34 cellular contexts compared by ENCODE assay signal in the genomic region with DNA sequence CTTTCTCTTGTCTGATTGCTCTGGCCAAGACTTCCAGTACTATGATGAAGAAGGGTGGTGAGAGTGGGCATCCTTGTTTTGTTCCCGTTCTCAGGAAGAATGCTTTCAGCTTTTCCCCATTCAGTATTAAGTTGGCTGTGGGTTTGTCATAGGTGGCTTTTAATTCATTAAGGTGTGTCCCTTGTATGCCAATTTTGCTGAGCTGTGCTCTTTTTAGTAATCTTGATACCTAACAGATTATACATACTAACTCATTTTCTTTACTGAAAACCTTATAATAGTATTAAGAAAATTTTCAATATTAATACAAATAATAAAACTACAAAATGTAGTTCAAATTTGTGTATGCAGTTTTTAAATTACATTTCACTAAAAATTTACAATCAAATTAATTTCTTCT.
DNase-seq lines count a peak whose midpoint lies in the region; ATAC-seq, FAIRE-seq and TF ChIP-seq lines count a peak whose summit lies in the region.
"Had no signal": no experiment of that assay in that cellular context is flagged by ENCODE, and none has a peak within 500 bp of the region (broad histone marks: within the 10 kb centered on the region; RNA-seq: fewer than 3 reads in every experiment).

No MANE protein-coding gene starts in this region.

- TF ChIP-seq RAD21 in HepG2 (CRISPR knock-in tag; IDR thresholded peaks at IDR 0.05) (no peak), A549 (conservative IDR thresholded peaks at IDR 0.05 in 1 of 2, IDR thresholded peaks at IDR 0.05 in 1 of 2) (no peak), IMR-90 (IDR thresholded peaks at IDR 0.05; ENCODE audit: low read length) (no peak), K562 (CRISPR knock-in tag; conservative IDR thresholded peaks at IDR 0.05 in 1 of 2, IDR thresholded peaks at IDR 0.05 in 1 of 2) (no peak)

- H3K56ac ChIP-seq in IMR-90 (ENCODE audit: extremely low read depth, insufficient read depth, low read length): no peak overlapping the region

- H3K9ac ChIP-seq in HepG2 (ENCODE audit: insufficient read depth, low read depth, low read length) (no peak overlapping the region), IMR-90 (ENCODE audit: low read depth, low read length) (no peak overlapping the region), K562 (ENCODE audit: insufficient read depth in 1 of 2, low read depth in 2 of 2, low read length in 2 of 2) (no peak overlapping the region)
- H3K9ac ChIP-seq: BLaER1; BLaER1 treated with 17β-estradiol and CSF1 and Interleukin-3, amounts not matched to agents 10 nM and 100 nM had no signal

- in situ Hi-C loops in HepG2 (cut with HindIII; ENCODE audit: extremely low pct_ligation_motif_present, low pct_unique_long_range_greater_than_20kb) (no loop called here), IMR-90 (cut with MboI; ENCODE audit: low sequenced_read_pairs) (no loop called here), K562 (cut with MboI) (no loop called here)

- no peak for FAIRE-seq in HepG2 (lab: Jason Lieb, UNC)
- FAIRE-seq in A549 (lab: Jason Lieb, UNC): no peak
- no peak for FAIRE-seq in K562 (lab: Jason Lieb, UNC)
- no peak for FAIRE-seq in small intestine (lab: Jason Lieb, UNC)
- FAIRE-seq: A204.1, D721Med had no signal

- H2BK20ac ChIP-seq in IMR-90 (ENCODE audit: low read depth, low read length): no peak overlapping the region

- TF ChIP-seq CTCF in HepG2 (CRISPR knock-in tag; IDR thresholded peaks at IDR 0.05): no peak
- no peak for TF ChIP-seq CTCF in right lobe of liver (IDR thresholded peaks at IDR 0.05)
- TF ChIP-seq CTCF in A549 (IDR thresholded peaks at IDR 0.05): no peak
- TF ChIP-seq CTCF in IMR-90 (conservative IDR thresholded peaks at IDR 0.05; ENCODE audit: low read depth, low read length): no peak
- TF ChIP-seq CTCF in K562 (IDR thresholded peaks at IDR 0.05 in 2 of 3, conservative IDR thresholded peaks at IDR 0.05 in 1 of 3; ENCODE audit: insufficient read depth in 2 of 3, low read depth in 1 of 3, low read length in 3 of 3): no peak

- H2BK5ac ChIP-seq in IMR-90 (ENCODE audit: low read depth, low read length, poor library complexity, severe bottlenecking): no peak overlapping the region

- no peak overlapping the region for H3K4me2 ChIP-seq in HepG2 (ENCODE audit: low read depth, low read length)
- H3K4me2 ChIP-seq in A549: no peak overlapping the region
- no peak overlapping the region for H3K4me2 ChIP-seq in IMR-90 (ENCODE audit: low read depth, low read length)
- no peak overlapping the region for H3K4me2 ChIP-seq in K562 (ENCODE audit: insufficient read depth, low read length)
- H3K4me2 ChIP-seq: BLaER1; BLaER1 treated with 17β-estradiol and CSF1 and Interleukin-3, amounts not matched to agents 10 nM and 100 nM had no signal

- peaks cover 19% of the 10 kb centered on the region for H3K9me3 ChIP-seq in HepG2 (ENCODE audit: low read length)
- H3K9me3 ChIP-seq in right lobe of liver: no peaks in the 10 kb centered on the region
- H3K9me3 ChIP-seq in A549: peaks cover 3% of the 10 kb centered on the region; the same call in 1 of the 3 replicates
- peaks cover 4% of the 10 kb centered on the region for H3K9me3 ChIP-seq in IMR-90 (ENCODE audit: control insufficient read depth, insufficient read depth, low read length)
- no peaks in the 10 kb centered on the region for H3K9me3 ChIP-seq in K562 (replicated peaks; ENCODE audit: control insufficient read depth, insufficient read depth, low read depth, low read length)
- H3K9me3 ChIP-seq in small intestine (ENCODE audit: control insufficient read depth, low read depth): no peaks in the 10 kb centered on the region

- H3K9me1 ChIP-seq in IMR-90 (ENCODE audit: insufficient read depth, low read length) (no peaks in the 10 kb centered on the region; the same call in 1 of the 2 replicates), K562 (ENCODE audit: control insufficient read depth, insufficient read depth, low read length) (no peaks in the 10 kb centered on the region)

- no peak for ATAC-seq in HepG2
- no peak for ATAC-seq in right lobe of liver
- no peak for ATAC-seq in A549
- no peak for ATAC-seq in IMR-90 (ENCODE audit: low read depth)
- no peak for ATAC-seq in K562
- ATAC-seq: CD8-positive, alpha-beta T cell had no signal

- H3K79me2 ChIP-seq in HepG2 (ENCODE audit: insufficient read depth, low read length): no peaks in the 10 kb centered on the region
- no peaks in the 10 kb centered on the region for H3K79me2 ChIP-seq in K562 (ENCODE audit: control insufficient read depth, insufficient read depth, low read length)

- no peak overlapping the region for H4K5ac ChIP-seq in IMR-90 (ENCODE audit: low read depth, low read length)

- H3K27me3 ChIP-seq in HepG2 (ENCODE audit: control insufficient read depth in 1 of 2, insufficient read depth in 2 of 2, low read length in 2 of 2) (no peaks in the 10 kb centered on the region), right lobe of liver (no peaks in the 10 kb centered on the region), IMR-90 (ENCODE audit: control insufficient read depth, insufficient read depth, low read length) (no peaks in the 10 kb centered on the region), K562 (ENCODE audit: control insufficient read depth in 2 of 2, insufficient read depth in 2 of 2, low read length in 2 of 2) (no peaks in the 10 kb centered on the region), small intestine (ENCODE audit: control insufficient read depth in 2 of 2, insufficient read depth in 2 of 2, low read length in 2 of 2) (no peaks in the 10 kb centered on the region)
- H3K27me3 ChIP-seq: BE2C; BLaER1; BLaER1 treated with 17β-estradiol and CSF1 and Interleukin-3, amounts not matched to agents 10 nM and 100 nM had no signal

- H2BK120ac ChIP-seq in IMR-90 (ENCODE audit: low read depth, low read length): no peak overlapping the region

- TF ChIP-seq POLR2A in HepG2 (IDR thresholded peaks at IDR 0.05; ENCODE audit: insufficient read depth in 1 of 2, low read depth in 2 of 2, low read length in 2 of 2) (no peak), right lobe of liver (IDR thresholded peaks at IDR 0.05) (no peak), A549 (IDR thresholded peaks at IDR 0.05; ENCODE audit: low read length) (no peak), IMR-90 (IDR thresholded peaks at IDR 0.05; ENCODE audit: low read depth, low read length) (no peak), K562 (conservative IDR thresholded peaks at IDR 0.05) (no peak)

- CTCF ChIA-PET in HepG2 (lab: Yijun Ruan, JAX; ENCODE audit: low intra/inter-chr PET ratio, low total read pairs) (no interaction called here), A549 (lab: Yijun Ruan, JAX) (interaction anchor here (0.6 to 1.8 kb wide), 2 partner anchors 33 to 307 kb away, joined by 3 to 6 read pairs; no protein-coding TSS in a partner anchor), IMR-90 (lab: Yijun Ruan, JAX) (no interaction called here), K562 (lab: Yijun Ruan, JAX; ENCODE audit: low intra/inter-chr PET ratio) (no interaction called here)

- intact Hi-C loops in HepG2 (cut with micrococcal nuclease; ENCODE audit: unreplicated experiment): no loop called here
- intact Hi-C loops in right lobe of liver (cut with DNase I): no loop called here
- intact Hi-C loops in IMR-90 (cut with micrococcal nuclease): no loop called here
- intact Hi-C loops in K562 (cut with micrococcal nuclease): no loop called here

- dilution Hi-C loops in IMR-90 (cut with HindIII; ENCODE audit: low sequenced_read_pairs, unreplicated experiment): no loop called here

- no peak overlapping the region for H3K23ac ChIP-seq in IMR-90 (ENCODE audit: low read depth, low read length)

- H4K91ac ChIP-seq in IMR-90 (ENCODE audit: insufficient read depth, low read depth, low read length): no peak overlapping the region

- no peaks in the 10 kb centered on the region for H3K4me1 ChIP-seq in HepG2 (ENCODE audit: insufficient read depth, low read length)
- no peaks in the 10 kb centered on the region for H3K4me1 ChIP-seq in right lobe of liver
- H3K4me1 ChIP-seq in A549: no peaks in the 10 kb centered on the region
- peaks cover 3% of the 10 kb centered on the region for H3K4me1 ChIP-seq in IMR-90 (ENCODE audit: control insufficient read depth, insufficient read depth, low read length)
- H3K4me1 ChIP-seq in K562 (replicated peaks in 1 of 2; ENCODE audit: control insufficient read depth in 2 of 2, insufficient read depth in 2 of 2, low read length in 2 of 2): no peaks in the 10 kb centered on the region
- H3K4me1 ChIP-seq in small intestine (ENCODE audit: control insufficient read depth in 2 of 2, insufficient read depth in 1 of 2, low read depth in 1 of 2, low read length in 1 of 2): no peaks in the 10 kb centered on the region
- H3K4me1 ChIP-seq: Caco-2 had no signal

- H3K36me3 ChIP-seq in HepG2 (replicated peaks in 1 of 2; ENCODE audit: control insufficient read depth in 1 of 2, insufficient read depth in 2 of 2, low read length in 2 of 2) (peaks cover 7 to 22% of the 10 kb centered on the region in 2 experiments), right lobe of liver (no peaks in the 10 kb centered on the region), IMR-90 (ENCODE audit: control insufficient read depth, insufficient read depth, low read length) (peaks cover 2% of the 10 kb centered on the region; the same call in 1 of the 2 replicates), K562 (ENCODE audit: control insufficient read depth, insufficient read depth, low read length) (no peaks in the 10 kb centered on the region), small intestine (ENCODE audit: control insufficient read depth in 2 of 2, insufficient read depth in 2 of 2, low read length in 2 of 2) (no peaks in the 10 kb centered on the region)
- H3K36me3 ChIP-seq: BE2C had no signal

- H4K20me1 ChIP-seq in HepG2 (ENCODE audit: insufficient read depth, low read length) (no peaks in the 10 kb centered on the region), IMR-90 (ENCODE audit: insufficient read depth, low read length) (no peaks in the 10 kb centered on the region), K562 (replicated peaks; ENCODE audit: control insufficient read depth, insufficient read depth, low read length) (no peaks in the 10 kb centered on the region)
- H4K20me1 ChIP-seq: BLaER1; BLaER1 treated with 17β-estradiol and CSF1 and Interleukin-3, amounts not matched to agents 10 nM and 100 nM had no signal

- no peak for DNase-seq in HepG2 (ENCODE audit: low spot score)
- DNase-seq in right lobe of liver: no peak
- DNase-seq in A549 (ENCODE audit: low read depth in 1 of 2, low spot score in 1 of 2): no peak
- no peak for DNase-seq in IMR-90
- no peak for DNase-seq in K562 (ENCODE audit: extremely low read depth in 1 of 4, low spot score in 3 of 4)
- no peak for DNase-seq in small intestine
- DNase-seq in NCI-H1694 treated with DMSO at 0.1 percent for 48 hours (lab: John Stamatoyannopoulos, UW): no peak
- no peak for DNase-seq in NCI-H774 (lab: John Stamatoyannopoulos, UW)
- DNase-seq: 8988T; ACHN; AML-193; BE2C; C1 segment of cervical spinal cord; Caco-2; Calu3; CD4-positive, alpha-beta memory T cell; CD4-positive, alpha-beta T cell; CD4-positive, CD25-positive, alpha-beta regulatory T cell; CD8-positive, alpha-beta memory T cell; CD8-positive, alpha-beta T cell; COR-L47; DMS 273 treated with DMSO at 0.1 percent for 48 hours; DMS153; DMS53; DMS79; DMS79 treated with DMSO at 0.1 percent for 48 hours; DND-41; EL had no signal

- H3K4me3 ChIP-seq in HepG2 (replicated peaks in 1 of 3; ENCODE audit: insufficient read depth in 1 of 3, low read depth in 2 of 3, low read length in 3 of 3) (no peak overlapping the region), right lobe of liver (no peak overlapping the region), A549 (no peak overlapping the region), IMR-90 (ENCODE audit: insufficient read depth, low read depth, low read length) (no peak overlapping the region), K562 (no peak overlapping the region), small intestine (ENCODE audit: low read depth in 1 of 2, low read length in 2 of 2) (no peak overlapping the region)
- H3K4me3 ChIP-seq: BLaER1; BLaER1 treated with 17β-estradiol and CSF1 and Interleukin-3, amounts not matched to agents 10 nM and 100 nM had no signal

- no peak overlapping the region for H3K18ac ChIP-seq in IMR-90 (ENCODE audit: low read depth, low read length)

- 100% methylated on average over 1 of the region's 1 CpG for WGBS in HepG2 (ENCODE audit: low lambda C conversion rate)
- WGBS in right lobe of liver (ENCODE audit: insufficient coverage, low coverage, low lambda C conversion rate, missing lambda C conversion rate): 75% methylated on average over 1 of the region's 1 CpG
- 36% methylated on average over 1 of the region's 1 CpG for WGBS in A549 (ENCODE audit: missing lambda C conversion rate)
- WGBS in IMR-90 (ENCODE audit: extremely low coverage in 2 of 2, insufficient read length in 1 of 2), 2 experiments: no CpG with 5 or more reads among the region's 1 CpG
- WGBS in K562 (ENCODE audit: insufficient coverage, low coverage, missing lambda C conversion rate): 0% methylated on average over 1 of the region's 1 CpG
- WGBS in small intestine, 3 donors: 67 to 97% (median 96%) methylated on average over 1 of the region's 1 CpG

- H2AK9ac ChIP-seq in IMR-90 (replicated peaks; ENCODE audit: low read depth, low read length, poor library complexity): no peak overlapping the region

- H3K27ac ChIP-seq in HepG2 (ENCODE audit: extremely low read length, insufficient read depth, low read length) (no peak overlapping the region), right lobe of liver (no peak overlapping the region), A549 (no peak overlapping the region), IMR-90 (ENCODE audit: insufficient read depth, low read length) (no peak overlapping the region), K562 (ENCODE audit: extremely low read depth, low read depth, low read length) (no peak overlapping the region), small intestine (ENCODE audit: low read depth in 1 of 2, low read length in 1 of 2) (no peak overlapping the region)
- H3K27ac ChIP-seq: 22Rv1; BLaER1; BLaER1 treated with 17β-estradiol and CSF1 and Interleukin-3, amounts not matched to agents 10 nM and 100 nM; C4-2B had no signal

- no peak overlapping the region for H4K8ac ChIP-seq in IMR-90 (ENCODE audit: low read depth in 2 of 2, low read length in 2 of 2)

- BruUV-seq in HepG2 (replicated peaks; lab: Mats Ljungman, UMichigan) (no TSS peak), IMR-90 (replicated peaks; lab: Mats Ljungman, UMichigan) (no TSS peak), K562 (replicated peaks; lab: Mats Ljungman, UMichigan) (no TSS peak)

- no peak overlapping the region for H3K4ac ChIP-seq in IMR-90 (ENCODE audit: low read depth, low read length)

- no peak overlapping the region for H2BK15ac ChIP-seq in IMR-90 (ENCODE audit: low read depth, low read length)

- TF ChIP-seq EP300 in HepG2 (IDR thresholded peaks at IDR 0.05; ENCODE audit: low read depth in 2 of 2, low read length in 2 of 2) (no peak), HepG2 (CRISPR knock-in tag; IDR thresholded peaks at IDR 0.05; ENCODE audit: borderline replicate concordance) (no peak), A549 (IDR thresholded peaks at IDR 0.05) (no peak), K562 (IDR thresholded peaks at IDR 0.05; ENCODE audit: low read length) (no peak)

- no peak overlapping the region for H3K14ac ChIP-seq in IMR-90 (replicated peaks; ENCODE audit: low read depth, low read length)

- H2AFZ ChIP-seq in HepG2 (ENCODE audit: low read length) (no peak overlapping the region), IMR-90 (replicated peaks; ENCODE audit: low read length, poor library complexity) (no peak overlapping the region), K562 (ENCODE audit: low read depth, low read length) (no peak overlapping the region)

- H3K79me1 ChIP-seq in IMR-90 (ENCODE audit: low read depth in 1 of 2, low read length in 2 of 2): no peaks in the 10 kb centered on the region

- POLR2A ChIA-PET in HepG2 (lab: Yijun Ruan, JAX): no interaction called here
- POLR2A ChIA-PET in A549 (lab: Yijun Ruan, JAX): no interaction called here
- POLR2A ChIA-PET in IMR-90 (lab: Charles Lee; ENCODE audit: unreplicated experiment): interaction anchor here (0.6 kb wide), 1 partner anchor 446 kb away, joined by 3 read pairs; no protein-coding TSS in a partner anchor
- POLR2A ChIA-PET in K562 (lab: Yijun Ruan, JAX): no interaction called here

- no peak overlapping the region for H2AK5ac ChIP-seq in IMR-90 (ENCODE audit: low read depth, low read length)

Comparison
In these comparisons a context has a peak if more than half of its experiments do, and no peak if none do; other contexts are left out.
1. Of the 241 proteins assayed by ChIP-seq in both HepG2 and K562: peak only in HepG2: MAFF and MAFK; only in K562: none; in both: none; in neither: 239.